In genomic region chr21:29293495-29293894, GRCh38 we compare ENCODE assay signal across 9 cellular contexts. TPM values are rescaled to one million over a fixed set of nuclear protein-coding genes. Genes with fewer than 3 reads are reported as not detected.
A peak's percentile ranks its signal among the peaks of the same experiment; 100 is the strongest.
DNase-seq lines count a peak whose midpoint lies in the region; ATAC-seq, FAIRE-seq and TF ChIP-seq lines count a peak whose summit lies in the region.
"Had no signal": no experiment of that assay in that cellular context is flagged by ENCODE, and none has a peak within 500 bp of the region (broad histone marks: within the 10 kb centered on the region; RNA-seq: fewer than 3 reads in every experiment).

No MANE protein-coding gene starts in this region.

- no peaks in the 10 kb centered on the region for H3K9me3 ChIP-seq in gastroesophageal sphincter

- H3K36me3 ChIP-seq in gastroesophageal sphincter = no peaks in the 10 kb centered on the region

- no peak for TF ChIP-seq POLR2A in GM12892 (IDR thresholded peaks at IDR 0.05; ENCODE audit: low read depth, low read length)
- TF ChIP-seq POLR2A in gastroesophageal sphincter (IDR thresholded peaks at IDR 0.05) = no peak

- peaks cover 0 to 8% (median 0%) of the 10 kb centered on the region in 3 donors for H3K4me1 ChIP-seq in gastroesophageal sphincter

- no peak overlapping the region for H3K27ac ChIP-seq in gastroesophageal sphincter

- H3K27me3 ChIP-seq in gastroesophageal sphincter = no peaks in the 10 kb centered on the region

- no peak overlapping the region for H3K4me3 ChIP-seq in gastroesophageal sphincter

- TF ChIP-seq EP300 in gastroesophageal sphincter (IDR thresholded peaks at IDR 0.05) = no peak

- no peak for TF ChIP-seq CTCF in gastroesophageal sphincter (IDR thresholded peaks at IDR 0.05)

- peak; percentile 80 for FAIRE-seq in GM12892 (lab: Jason Lieb, UNC)
- FAIRE-seq: endometrium had no signal

- 50 to 75% methylated on average over 1 to 2 of the region's 2 CpGs for WGBS in gastroesophageal sphincter (ENCODE audit: low coverage in 1 of 2), 2 donors

- DNase-seq in GM12892 (ENCODE audit: insufficient read length) = peak; percentile 19
- peak; percentile 88 for DNase-seq in SKM-1 (lab: John Stamatoyannopoulos, UW; ENCODE audit: unreplicated experiment)
- no peak for DNase-seq in NCI-H748 (lab: John Stamatoyannopoulos, UW; ENCODE audit: unreplicated experiment)
- DNase-seq in HuH-7.5 (ENCODE audit: low spot score) = no peak
- no peak for DNase-seq in NCI-H1930 (lab: John Stamatoyannopoulos, UW)

- peak; percentile 85 for ATAC-seq in GM21360 (IDR thresholded peaks at IDR 0.05; ENCODE audit: unreplicated experiment)
- peak; percentile 89 for ATAC-seq in HG03135 (IDR thresholded peaks at IDR 0.05; ENCODE audit: unreplicated experiment)
- no peak for ATAC-seq in gastroesophageal sphincter

RNA-seq across cellular contexts. Expression of gene BACH1, which starts 5.2 kb away (rescaled TPM):
- polyA plus RNA-seq in GM12892 (2012; ENCODE audit: missing spikeins) = 15.7 TPM
- total RNA-seq in gastroesophageal sphincter = 10 to 100 TPM; 43.6 to 60.9 (median 52.3) TPM

Comparison
In these comparisons a context has a peak if more than half of its experiments do, and no peak if none do; other contexts are left out.
1. DNase-seq: peak in GM12892 (single experiment) and SKM-1 (single experiment); none in NCI-H748 (single experiment), HuH-7.5 (single experiment) and NCI-H1930 (0 of 2).